Comparison of ENCODE assay signal across 8 cellular contexts in the genomic region with DNA sequence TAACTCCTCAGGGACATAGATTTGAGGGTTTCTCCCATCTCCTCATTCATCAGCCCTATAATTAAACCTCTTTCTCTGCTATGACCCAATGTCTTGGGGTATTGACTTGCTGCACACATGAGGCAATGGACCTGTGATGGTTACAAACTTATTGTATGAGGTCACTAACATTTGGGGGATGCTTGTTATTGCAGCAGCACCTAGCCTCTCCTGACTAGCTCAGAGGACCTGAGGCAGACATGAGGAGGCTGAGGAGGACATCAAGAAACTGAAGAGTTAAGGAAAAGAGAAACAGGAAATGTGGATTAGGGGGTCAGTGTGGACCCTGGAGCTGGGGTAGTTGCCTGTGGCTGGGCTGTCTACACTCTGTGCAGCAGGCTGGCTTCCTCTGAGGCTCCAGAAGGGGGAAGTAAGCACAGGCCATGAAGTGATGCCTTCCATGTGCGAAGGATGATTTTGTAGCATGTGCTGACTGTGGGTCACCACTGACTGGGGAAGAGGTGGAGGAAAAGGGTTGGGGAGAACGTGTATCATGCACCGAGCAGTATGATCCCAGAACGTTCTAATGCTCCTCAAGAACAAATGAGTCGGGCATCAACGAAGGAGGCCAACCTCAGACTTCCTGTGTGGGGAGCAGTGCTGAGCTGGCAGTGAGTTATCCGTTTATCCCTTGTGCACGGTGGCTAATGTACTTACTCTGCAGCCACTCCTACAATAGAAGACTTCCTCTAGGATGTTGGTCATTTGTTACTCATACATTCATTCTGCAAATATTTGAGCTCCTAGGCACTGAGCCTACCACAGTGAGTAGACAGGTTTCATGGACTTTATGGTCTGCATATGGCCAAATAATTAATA. TPM values are rescaled to one million over a fixed set of nuclear protein-coding genes. Genes with fewer than 3 reads are reported as not detected.
DNase-seq lines count a peak whose midpoint lies in the region; ATAC-seq and TF ChIP-seq lines count a peak whose summit lies in the region.

No MANE protein-coding gene starts in this region.

- no peaks in the 10 kb centered on the region for H3K36me3 ChIP-seq in Peyer's patch

- POLR2A ChIA-PET in MCF 10A (lab: Yijun Ruan, JAX), result interaction anchor here (0.6 to 2.4 kb wide), 11 partner anchors 21 to 334 kb away, joined by 3 to 10 read pairs (median 3); no protein-coding TSS in a partner anchor

- H3K27me3 Mint-ChIP-seq in MCF 10A (ENCODE audit: insufficient read depth, unreplicated experiment), result no peaks in the 10 kb centered on the region

- H3K27ac Mint-ChIP-seq in MCF 10A (ENCODE audit: low read depth, unreplicated experiment), result peak overlapping the region; percentile 14

- peaks cover 4% of the 10 kb centered on the region for H3K9me3 Mint-ChIP-seq in MCF 10A (ENCODE audit: unreplicated experiment)

- no peaks in the 10 kb centered on the region for H3K27me3 ChIP-seq in Peyer's patch

- TF ChIP-seq CTCF in MCF 10A (IDR thresholded peaks at IDR 0.05; ENCODE audit: unreplicated experiment) (no peak), Peyer's patch (IDR thresholded peaks at IDR 0.05) (no peak)

- H3K9me3 ChIP-seq in Peyer's patch, result peaks cover 0 to 4% (median 0%) of the 10 kb centered on the region in 4 donors

- H3K27ac ChIP-seq in Peyer's patch, result no peak overlapping the region

- no peak overlapping the region for H3K4me3 ChIP-seq in Peyer's patch

- BruUV-seq in MCF 10A (replicated peaks; lab: Mats Ljungman, UMichigan), result no TSS peak

- H3K4me1 Mint-ChIP-seq in MCF 10A (ENCODE audit: insufficient read depth, unreplicated experiment), result peaks cover 25% of the 10 kb centered on the region

- H3K4me1 ChIP-seq in Peyer's patch, result no peaks in the 10 kb centered on the region

- intact Hi-C loops in MCF 10A (cut with micrococcal nuclease), result loop anchor here (2.0 to 5.0 kb wide), 2 partner anchors 98 to 175 kb away; no protein-coding TSS in a partner anchor

- peak; percentile 86 for DNase-seq in GDM1 (lab: John Stamatoyannopoulos, UW)
- peak; percentile 83 to 86 for DNase-seq in NOMO-1 (lab: John Stamatoyannopoulos, UW; ENCODE audit: unreplicated experiment in 2 of 2)
- peak; percentile 89 for DNase-seq in MCF 10A (ENCODE audit: unreplicated experiment)
- peak; percentile 93 for DNase-seq in non-pigmented ciliary epithelial cell (ENCODE audit: low read depth)
- DNase-seq in Peyer's patch, result no peak
- no peak for DNase-seq in NCI-H2227 (lab: John Stamatoyannopoulos, UW; ENCODE audit: unreplicated experiment)

- no peak for TF ChIP-seq POLR2A in Peyer's patch (IDR thresholded peaks at IDR 0.05)

- H3K4me3 Mint-ChIP-seq in MCF 10A (ENCODE audit: unreplicated experiment), result no peak overlapping the region

- no peaks in the 10 kb centered on the region for H3K36me3 Mint-ChIP-seq in MCF 10A (ENCODE audit: insufficient read depth, unreplicated experiment)

- CTCF ChIA-PET in MCF 10A (lab: Yijun Ruan, JAX), result interaction anchor here (0.6 to 4.5 kb wide), 7 partner anchors 17 to 314 kb away, joined by 3 to 37 read pairs (median 5); no protein-coding TSS in a partner anchor

- ATAC-seq in GM18907 (IDR thresholded peaks at IDR 0.05; ENCODE audit: unreplicated experiment) (no peak), HG03432 (IDR thresholded peaks at IDR 0.05; ENCODE audit: unreplicated experiment) (no peak)

RNA-seq across cellular contexts. Expression of gene RFX8, which starts 42.1 kb away (rescaled TPM):
- total RNA-seq in MCF 10A (2022) (not detected in 2 replicates), Peyer's patch (not detected)

Comparison
In these comparisons a context has a peak if more than half of its experiments do, and no peak if none do; other contexts are left out.
1. DNase-seq: peak in GDM1 (single experiment), NOMO-1 (2 of 2), MCF 10A (single experiment) and non-pigmented ciliary epithelial cell (single experiment); none in Peyer's patch (0 of 3) and NCI-H2227 (single experiment).